In genomic region chr6:125154184-125155135, GRCh38 we compare ENCODE assay signal across 8 cellular contexts.
A peak's percentile ranks its signal among the peaks of the same experiment; 100 is the strongest.
DNase-seq lines count a peak whose midpoint lies in the region; ATAC-seq and TF ChIP-seq lines count a peak whose summit lies in the region.

No MANE protein-coding gene starts in this region.

- no peak overlapping the region for H3K27ac Mint-ChIP-seq in activated naive CD4-positive, alpha-beta T cell treated with anti-CD3 and anti-CD28 coated beads, Interleukin-2, amount 10 ng/mL, durations not matched to agents 7 days and 5 days

- no peaks in the 10 kb centered on the region for H3K9me3 ChIP-seq in parathyroid adenoma (ENCODE audit: control insufficient read depth, low read length)

- no peaks in the 10 kb centered on the region for H3K79me2 ChIP-seq in parathyroid adenoma

- CTCF ChIA-PET in activated naive CD4-positive, alpha-beta T cell treated with anti-CD3 and anti-CD28 coated beads, Interleukin-2, amount 10 ng/mL, durations not matched to agents 7 days and 5 days (lab: Charles Lee) = interaction anchor here (0.7 to 1.6 kb wide), 6 partner anchors 9 to 392 kb away, joined by 3 to 10 read pairs (median 4); no protein-coding TSS in a partner anchor

- H3K9ac ChIP-seq in parathyroid adenoma = peak overlapping the region; percentile 24

- H3K4me1 ChIP-seq in parathyroid adenoma = peaks cover 4% of the 10 kb centered on the region

- no peaks in the 10 kb centered on the region for H3K9me3 Mint-ChIP-seq in activated naive CD4-positive, alpha-beta T cell treated with anti-CD3 and anti-CD28 coated beads, Interleukin-2, amount 10 ng/mL, durations not matched to agents 7 days and 5 days

- no peaks in the 10 kb centered on the region for H3K27me3 ChIP-seq in parathyroid adenoma (ENCODE audit: control insufficient read depth, insufficient read depth, low read length)

- H3K36me3 ChIP-seq in parathyroid adenoma (ENCODE audit: control insufficient read depth, insufficient read depth, low read length) = no peaks in the 10 kb centered on the region

- peak overlapping the region; percentile 94 for H2AFZ ChIP-seq in parathyroid adenoma

- intact Hi-C loops in head of caudate nucleus (cut with DNase I) = no loop called here

- no peaks in the 10 kb centered on the region for H3K36me3 Mint-ChIP-seq in activated naive CD4-positive, alpha-beta T cell treated with anti-CD3 and anti-CD28 coated beads, Interleukin-2, amount 10 ng/mL, durations not matched to agents 7 days and 5 days

- ATAC-seq in HG03196 (IDR thresholded peaks at IDR 0.05; ENCODE audit: unreplicated experiment) (no peak), HG03159 (IDR thresholded peaks at IDR 0.05; ENCODE audit: unreplicated experiment) (no peak)

- peak overlapping the region; percentile 80 for H3K27ac ChIP-seq in parathyroid adenoma

- TF ChIP-seq CTCF in GM12872 (IDR thresholded peaks at IDR 0.05; ENCODE audit: insufficient read depth, low read depth, low read length) = peak; percentile 66
- peak; percentile 60 for TF ChIP-seq CTCF in parathyroid adenoma (IDR thresholded peaks at IDR 0.05)

- DNase-seq in Kasumi-1 (lab: John Stamatoyannopoulos, UW) (peak; percentile 24 to 38), head of caudate nucleus (peak in 39 of 42 donors; percentile 13 to 76 (median 41)), NCI-H2196 treated with DMSO at 0.1 percent for 48 hours (lab: John Stamatoyannopoulos, UW; ENCODE audit: unreplicated experiment) (no peak)
- DNase-seq in activated naive CD4-positive, alpha-beta T cell treated with anti-CD3 and anti-CD28 coated beads, Interleukin-2, amount 10 ng/mL, durations not matched to agents 7 days and 5 days = peak; percentile 29

- H3K4me2 ChIP-seq in parathyroid adenoma (ENCODE audit: low read length) = peak overlapping the region; percentile 91

- H3K4me1 Mint-ChIP-seq in activated naive CD4-positive, alpha-beta T cell treated with anti-CD3 and anti-CD28 coated beads, Interleukin-2, amount 10 ng/mL, durations not matched to agents 7 days and 5 days = peaks cover 11% of the 10 kb centered on the region

- peak overlapping the region; percentile 76 for H3K4me3 ChIP-seq in parathyroid adenoma (ENCODE audit: low read depth, low read length)

- peak overlapping the region; percentile 71 for H3K4me3 Mint-ChIP-seq in activated naive CD4-positive, alpha-beta T cell treated with anti-CD3 and anti-CD28 coated beads, Interleukin-2, amount 10 ng/mL, durations not matched to agents 7 days and 5 days

- peaks cover 43% of the 10 kb centered on the region for H3K27me3 Mint-ChIP-seq in activated naive CD4-positive, alpha-beta T cell treated with anti-CD3 and anti-CD28 coated beads, Interleukin-2, amount 10 ng/mL, durations not matched to agents 7 days and 5 days
